ENCODE assay signal across 8 cellular contexts in the genomic region with DNA sequence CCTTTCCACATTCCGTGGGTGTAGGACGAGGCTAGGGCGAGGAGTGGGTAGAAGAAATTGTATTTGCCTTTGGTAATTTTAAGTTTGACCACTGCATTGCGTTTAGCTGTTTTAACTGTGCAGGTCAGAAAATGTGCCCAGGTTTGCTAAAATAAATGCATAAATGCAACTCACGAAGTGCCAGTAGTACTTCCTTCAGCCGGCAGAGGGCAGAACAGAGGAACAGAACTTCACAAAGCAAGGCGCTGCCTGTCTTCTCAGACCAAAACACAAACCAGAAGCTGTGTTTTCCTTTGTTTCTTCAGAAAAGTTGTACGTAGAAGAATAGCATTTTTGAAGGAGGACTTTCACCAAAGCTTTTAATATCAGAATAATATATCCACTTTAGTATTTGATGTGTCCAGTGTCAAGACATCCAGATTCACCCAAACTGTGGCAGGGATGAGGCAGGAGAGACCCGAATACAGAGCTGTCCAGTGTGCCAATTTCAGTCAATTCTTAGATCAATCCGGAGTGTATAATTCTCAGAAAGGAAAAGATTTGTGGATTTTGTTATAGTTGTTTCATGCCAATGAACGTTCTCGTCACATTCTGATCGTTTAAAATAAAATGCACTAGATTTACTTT.
DNase-seq lines count a peak whose midpoint lies in the region; ATAC-seq and FAIRE-seq lines count a peak whose summit lies in the region.

No MANE protein-coding gene starts in this region.

- H3K36me3 Mint-ChIP-seq in activated CD4-positive, alpha-beta T cell treated with anti-CD3 and anti-CD28 coated beads for 36 hours (ENCODE audit: low read depth), result no peaks in the 10 kb centered on the region

- ATAC-seq in activated CD4-positive, alpha-beta T cell treated with anti-CD3 and anti-CD28 coated beads for 36 hours, result peak; percentile 42

- DNase-seq in H4 (ENCODE audit: low spot score), result peak; percentile 57
- peak; percentile 8 for DNase-seq in NCI-H1092 treated with DMSO at 0.1 percent for 48 hours (lab: John Stamatoyannopoulos, UW)
- peak; percentile 80 for DNase-seq in activated CD4-positive, alpha-beta T cell treated with anti-CD3 and anti-CD28 coated beads for 36 hours
- DNase-seq in dermis microvascular lymphatic vessel endothelial cell (ENCODE audit: low read depth in 2 of 2), result peak; percentile 27 to 47
- peak; percentile 55 to 57 for DNase-seq in lung microvascular endothelial cell (ENCODE audit: low read depth in 2 of 2)
- peak; percentile 1 to 18 for DNase-seq in stimulated activated CD8-positive, alpha-beta memory T cell treated with anti-CD3 and anti-CD28 coated beads, Interleukin-2, amount 100 ng/mL, for 1 hour (ENCODE audit: low read depth in 2 of 2)
- no peak for DNase-seq in GF-D8 (lab: John Stamatoyannopoulos, UW)

- no peaks in the 10 kb centered on the region for H3K9me3 Mint-ChIP-seq in activated CD4-positive, alpha-beta T cell treated with anti-CD3 and anti-CD28 coated beads for 36 hours (ENCODE audit: low read depth)

- no peak overlapping the region for H3K27ac Mint-ChIP-seq in activated CD4-positive, alpha-beta T cell treated with anti-CD3 and anti-CD28 coated beads for 36 hours

- peak; percentile 86 for FAIRE-seq in G401.6 (lab: Jason Lieb, UNC)

- POLR2A ChIA-PET in activated CD4-positive, alpha-beta T cell treated with anti-CD3 and anti-CD28 coated beads for 36 hours (lab: Charles Lee), result no interaction called here

- H3K4me1 Mint-ChIP-seq in activated CD4-positive, alpha-beta T cell treated with anti-CD3 and anti-CD28 coated beads for 36 hours, result no peaks in the 10 kb centered on the region

- CTCF ChIA-PET in activated CD4-positive, alpha-beta T cell treated with anti-CD3 and anti-CD28 coated beads for 36 hours (lab: Charles Lee), result interaction anchor here (0.6 to 3.7 kb wide), 17 partner anchors 8 to 952 kb away, joined by 3 to 27 read pairs (median 4); no protein-coding TSS in a partner anchor

- intact Hi-C loops in activated CD4-positive, alpha-beta T cell treated with anti-CD3 and anti-CD28 coated beads for 36 hours (cut with DNase I, micrococcal nuclease), result loop anchor here (1.0 kb wide), 1 partner anchor 951 kb away; no protein-coding TSS in a partner anchor

- H3K4me3 Mint-ChIP-seq in activated CD4-positive, alpha-beta T cell treated with anti-CD3 and anti-CD28 coated beads for 36 hours, result no peak overlapping the region

- H3K27me3 Mint-ChIP-seq in activated CD4-positive, alpha-beta T cell treated with anti-CD3 and anti-CD28 coated beads for 36 hours, result peaks cover 4% of the 10 kb centered on the region
